19 cellular contexts compared by ENCODE assay signal in the genomic region with DNA sequence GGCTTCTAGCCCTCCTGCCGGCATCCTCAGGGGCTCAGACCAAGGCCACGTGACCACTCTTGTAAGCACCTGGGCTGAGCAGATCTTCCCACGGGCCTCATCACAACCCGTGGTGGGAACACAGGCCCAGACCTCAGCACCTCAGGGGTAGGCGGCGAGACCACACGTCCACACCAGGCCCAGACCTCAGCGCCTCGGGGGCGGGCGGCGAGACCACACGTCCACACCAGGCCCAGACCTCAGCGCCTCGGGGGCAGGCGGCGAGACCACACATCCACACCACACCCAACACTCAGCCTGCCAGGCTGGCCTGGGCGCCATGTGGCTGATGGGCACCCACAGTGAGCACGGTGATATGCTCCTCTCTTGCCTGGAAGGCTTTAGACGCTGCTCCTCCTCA.
"Had no signal": no experiment of that assay in that cellular context is flagged by ENCODE, and none has a peak within 500 bp of the region (broad histone marks: within the 10 kb centered on the region; RNA-seq: fewer than 3 reads in every experiment).

No MANE protein-coding gene starts in this region.

- H3K9ac ChIP-seq: SK-N-SH had no signal

- DNase-seq: KBM-7, MV-4-11, NCI-H1048, NCI-H1105 treated with DMSO at 0.1 percent for 48 hours, NCI-H1417 treated with DMSO at 0.1 percent for 48 hours, NCI-H146, NCI-H1694 treated with DMSO at 0.1 percent for 48 hours, NCI-H1930, NCI-H2081, NCI-H2107, NCI-H226, NCI-H446, NCI-H510A, NCI-H524 treated with DMSO at 0.1 percent for 48 hours, NCI-H69, NCI-H774, RPMI8226, SHP77, SK-N-SH had no signal

- H3K9me3 ChIP-seq: SK-N-SH had no signal

- H3K4me2 ChIP-seq: SK-N-SH had no signal
